ENCODE assay signal across 23 cellular contexts in the genomic region with DNA sequence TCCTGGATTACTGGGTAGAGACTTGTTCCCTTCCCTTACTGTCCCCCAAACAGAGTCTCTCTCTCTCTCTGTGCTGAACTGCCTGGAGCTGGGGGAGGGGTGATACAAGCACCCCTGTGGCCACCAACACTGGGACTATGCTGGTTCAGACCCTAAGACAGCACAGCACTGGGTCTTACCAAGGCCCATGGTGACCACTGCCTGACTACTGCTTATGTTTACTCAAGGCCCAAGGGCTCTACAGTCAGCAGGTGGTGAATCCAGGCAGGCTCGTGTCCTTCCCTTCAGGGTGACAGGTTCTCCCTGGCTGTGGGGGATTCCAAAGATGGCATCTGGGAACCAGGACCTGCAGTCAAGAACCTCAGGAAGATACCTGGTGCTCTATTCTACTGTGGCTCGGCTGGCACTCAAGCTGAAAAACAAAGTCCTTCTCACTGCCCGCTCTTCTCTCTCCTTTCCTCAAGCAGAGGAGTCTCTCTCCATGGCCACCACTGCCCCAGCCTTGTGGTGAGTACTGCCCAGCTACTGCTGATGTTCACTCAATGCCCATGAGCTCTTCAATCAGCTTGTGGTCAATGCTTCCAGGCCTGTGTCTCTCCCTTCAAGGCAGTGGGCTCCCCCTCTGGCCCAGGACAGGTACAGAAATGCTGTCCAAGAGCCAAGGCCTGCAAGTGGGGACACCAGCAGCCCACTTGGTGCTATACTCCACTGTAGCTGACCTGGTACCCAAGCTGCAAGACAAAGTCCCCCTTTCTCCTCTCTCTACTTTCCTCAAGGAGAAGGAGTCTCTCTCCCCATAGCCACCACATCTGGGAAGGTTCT. TPM values are rescaled to one million over a fixed set of nuclear protein-coding genes. Genes with fewer than 3 reads are reported as not detected.
"Had no signal": no experiment of that assay in that cellular context is flagged by ENCODE, and none has a peak within 500 bp of the region (broad histone marks: within the 10 kb centered on the region; RNA-seq: fewer than 3 reads in every experiment).

No MANE protein-coding gene starts in this region.

- DNase-seq: activated CD4-positive, alpha-beta memory T cell treated with anti-CD3 and anti-CD28 coated beads, Interleukin-2, amount 10 ng/mL, durations not matched to agents 7 days and 5 days; activated CD4-positive, alpha-beta T cell treated with anti-CD3 and anti-CD28 coated beads for 4 hours; activated gamma-delta T cell treated with Interleukin-2 at 50 U/mL for 16 hours; activated T-cell treated with anti-CD3 and anti-CD28 coated beads, Interleukin-2, amount 50 U/mL, for 48 hours; amniotic stem cell; central memory CD4-positive, alpha-beta T cell; effector memory CD8-positive, alpha-beta T cell; gastrocnemius medialis; heart left ventricle; left cardiac atrium; mammary epithelial cell; mucosa of descending colon; natural killer cell; nucleus accumbens; stimulated activated naive CD8-positive, alpha-beta T cell treated with anti-CD3 and anti-CD28 coated beads, Interleukin-15, amount 100 ng/mL, for 72 hours; testis; uterus had no signal

- H3K4me3 Mint-ChIP-seq: activated CD4-positive, alpha-beta memory T cell treated with anti-CD3 and anti-CD28 coated beads, Interleukin-2, amount 10 ng/mL, durations not matched to agents 7 days and 5 days; activated naive CD8-positive, alpha-beta T cell; dendritic cell treated with granulocyte-macrophage colony-stimulating factor and Interleukin-4, amounts not matched to agents 40 ng/mL and 50 ng/mL, for 4 days; effector memory CD8-positive, alpha-beta T cell; natural killer cell; stimulated activated naive CD8-positive, alpha-beta T cell treated with anti-CD3 and anti-CD28 coated beads, Interleukin-15, amount 100 ng/mL, for 72 hours; T-helper 1 cell treated with Interleukin-12 subunit alpha and Interleukin-12 subunit beta and Interleukin-4 antibody, amounts not matched to agents 30 μg/mL and 1 μg/mL, for 36 hours had no signal

- H3K4me3 ChIP-seq: gastrocnemius medialis, heart left ventricle, mucosa of descending colon, right lobe of liver, testis, uterus had no signal

- H3K27ac ChIP-seq: epithelial cell of prostate, gastrocnemius medialis, heart left ventricle, right lobe of liver, testis, uterus had no signal

- H3K9me3 ChIP-seq: gastrocnemius medialis, mucosa of descending colon, right lobe of liver, testis, uterus had no signal

- H3K4me1 ChIP-seq: gastrocnemius medialis, heart left ventricle, right lobe of liver, testis, uterus had no signal

- H3K36me3 ChIP-seq: gastrocnemius medialis, heart left ventricle, right lobe of liver, uterus had no signal

- H3K27ac Mint-ChIP-seq: activated CD4-positive, alpha-beta memory T cell treated with anti-CD3 and anti-CD28 coated beads, Interleukin-2, amount 10 ng/mL, durations not matched to agents 7 days and 5 days; activated naive CD8-positive, alpha-beta T cell; dendritic cell treated with granulocyte-macrophage colony-stimulating factor and Interleukin-4, amounts not matched to agents 40 ng/mL and 50 ng/mL, for 4 days; effector memory CD8-positive, alpha-beta T cell; natural killer cell; T-helper 1 cell treated with Interleukin-12 subunit alpha and Interleukin-12 subunit beta and Interleukin-4 antibody, amounts not matched to agents 30 μg/mL and 1 μg/mL, for 36 hours had no signal

- H3K27me3 ChIP-seq: right lobe of liver, testis, uterus had no signal

- H3K36me3 Mint-ChIP-seq: activated naive CD8-positive, alpha-beta T cell; natural killer cell had no signal

- H3K4me1 Mint-ChIP-seq: activated CD4-positive, alpha-beta memory T cell treated with anti-CD3 and anti-CD28 coated beads, Interleukin-2, amount 10 ng/mL, durations not matched to agents 7 days and 5 days; natural killer cell; stimulated activated naive CD8-positive, alpha-beta T cell treated with anti-CD3 and anti-CD28 coated beads, Interleukin-15, amount 100 ng/mL, for 72 hours had no signal

- H3K27me3 Mint-ChIP-seq: activated CD4-positive, alpha-beta memory T cell treated with anti-CD3 and anti-CD28 coated beads, Interleukin-2, amount 10 ng/mL, durations not matched to agents 7 days and 5 days; progenitor cell of endocrine pancreas had no signal

RNA-seq across cellular contexts. Expression of a gene that starts 41.8 kb away (rescaled TPM):
- total RNA-seq: activated CD4-positive, alpha-beta memory T cell treated with anti-CD3 and anti-CD28 coated beads, Interleukin-2, amount 10 ng/mL, durations not matched to agents 7 days and 5 days had no signal
